ENCODE assay signal across 21 cellular contexts in the genomic region with DNA sequence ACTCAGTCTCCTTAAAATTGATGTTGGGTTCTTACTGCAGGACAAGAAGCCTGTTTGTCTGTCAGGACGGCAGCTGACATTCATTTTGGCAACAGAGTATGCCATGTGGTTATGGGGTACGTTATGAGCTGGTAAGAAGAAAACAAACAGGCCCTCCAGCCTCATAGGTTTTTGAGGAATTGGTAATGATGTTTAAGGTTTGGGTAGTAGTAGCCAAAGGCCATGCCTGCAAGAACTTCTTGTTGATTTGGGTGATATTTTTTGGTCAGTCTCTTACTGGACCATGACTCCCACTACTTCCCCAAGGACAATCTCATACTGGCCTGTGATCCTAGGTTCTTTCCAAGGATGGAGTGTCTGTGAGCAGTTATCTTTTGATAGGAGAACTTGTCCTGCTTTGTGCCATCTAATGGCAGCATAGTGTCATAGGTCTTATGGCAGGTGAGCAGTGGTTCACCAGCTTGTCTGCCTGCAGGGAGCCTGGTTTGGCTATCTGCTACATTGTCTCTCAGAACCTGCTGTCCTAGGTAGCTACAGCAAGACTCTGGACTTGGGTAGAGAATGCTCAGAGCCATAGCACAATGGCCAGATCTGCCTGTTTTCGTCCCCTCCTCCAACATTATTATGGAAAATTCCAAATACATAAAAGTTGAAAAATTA. TPM values are rescaled to one million over a fixed set of nuclear protein-coding genes. Genes with fewer than 3 reads are reported as not detected.
DNase-seq lines count a peak whose midpoint lies in the region; TF ChIP-seq lines count a peak whose summit lies in the region.
"Had no signal": no experiment of that assay in that cellular context is flagged by ENCODE, and none has a peak within 500 bp of the region (broad histone marks: within the 10 kb centered on the region; RNA-seq: fewer than 3 reads in every experiment).

No MANE protein-coding gene starts in this region.

- H3K27ac ChIP-seq in neutrophil (peak overlapping the region; percentile 37), Karpas-422 (ENCODE audit: low read length) (no peak overlapping the region)
- H3K27ac ChIP-seq: HL-60, skin epidermis had no signal

- peaks cover 96% of the 10 kb centered on the region for H3K79me2 ChIP-seq in Karpas-422 (ENCODE audit: low read length)

- 0 out of 2 replicates have a peak, but pooled peaks have one; percentile 2 for TF ChIP-seq CTCF in BE2C (IDR thresholded peaks at IDR 0.05; ENCODE audit: low read depth, low read length)
- peak; percentile 20 for TF ChIP-seq CTCF in GM06990 (IDR thresholded peaks at IDR 0.05; ENCODE audit: insufficient read depth, low read length, poor library complexity, severe bottlenecking)
- no peak for TF ChIP-seq CTCF in neutrophil (IDR thresholded peaks at IDR 0.05)

- H3K36me3 ChIP-seq in BE2C, result peaks cover 2% of the 10 kb centered on the region
- peaks cover 2% of the 10 kb centered on the region for H3K36me3 ChIP-seq in GM06990 (ENCODE audit: control insufficient read depth, insufficient read depth, low read length)
- no peaks in the 10 kb centered on the region for H3K36me3 ChIP-seq in neutrophil
- peaks cover 3% of the 10 kb centered on the region; the same call in 1 of the 2 replicates for H3K36me3 ChIP-seq in Karpas-422 (ENCODE audit: insufficient read depth, low read length)

- no peak overlapping the region for H2AFZ ChIP-seq in Karpas-422 (ENCODE audit: low read length)

- H3K27me3 ChIP-seq in BE2C (no peaks in the 10 kb centered on the region), GM06990 (replicated peaks; ENCODE audit: control insufficient read depth, insufficient read depth, low read length) (no peaks in the 10 kb centered on the region), neutrophil (no peaks in the 10 kb centered on the region), Karpas-422 (ENCODE audit: low read length) (no peaks in the 10 kb centered on the region)
- H3K27me3 ChIP-seq: dorsolateral prefrontal cortex had no signal

- DNase-seq in BE2C, result no peak
- DNase-seq in GM06990 (ENCODE audit: extremely low read depth, insufficient read length), result no peak
- peak; percentile 75 for DNase-seq in cerebellar cortex (ENCODE audit: low spot score)
- no peak for DNase-seq in Karpas-422
- DNase-seq in stimulated activated CD4-positive, alpha-beta T cell treated with anti-CD3 and anti-CD28 coated beads, Interleukin-4, amount 100 ng/mL, for 24 hours, result no peak
- no peak for DNase-seq in NCI-H82 treated with DMSO at 0.1 percent for 48 hours (lab: John Stamatoyannopoulos, UW; ENCODE audit: unreplicated experiment)
- DNase-seq: activated CD8-positive, alpha-beta memory T cell treated with anti-CD3 and anti-CD28 coated beads, Interleukin-2, amount 50 U/mL, for 4 hours; central memory CD4-positive, alpha-beta T cell; DMS 273 treated with DMSO at 0.1 percent for 48 hours; kidney glomerular epithelial cell; NCI-H1092 treated with DMSO at 0.1 percent for 48 hours; NCI-H2029; NCI-H345; NCI-H748 treated with DMSO at 0.1 percent for 48 hours; SHP77; stimulated activated CD4-positive, alpha-beta T cell treated with anti-CD3 and anti-CD28 coated beads, Interleukin-2, amount 100 ng/mL, for 24 hours had no signal

- H3K4me1 ChIP-seq in BE2C, result peaks cover 5% of the 10 kb centered on the region; the same call in 1 of the 2 replicates
- peaks cover 10 to 12% of the 10 kb centered on the region in 2 experiments for H3K4me1 ChIP-seq in neutrophil (ENCODE audit: control insufficient read depth in 1 of 2, insufficient read depth in 1 of 2, low read depth in 1 of 2, low read length in 1 of 2)
- H3K4me1 ChIP-seq in Karpas-422 (ENCODE audit: low read length), result peaks cover 15% of the 10 kb centered on the region

- no peaks in the 10 kb centered on the region for H3K9me2 ChIP-seq in Karpas-422 (replicated peaks; ENCODE audit: insufficient read depth, low read length)

- no peaks in the 10 kb centered on the region for H4K20me1 ChIP-seq in Karpas-422 (ENCODE audit: insufficient read depth, low read depth, low read length)

- H3K9ac ChIP-seq in Karpas-422 (ENCODE audit: low read length), result no peak overlapping the region

- H3K9me3 ChIP-seq in BE2C, result no peaks in the 10 kb centered on the region; the same call in 1 of the 2 replicates
- H3K9me3 ChIP-seq in neutrophil, result no peaks in the 10 kb centered on the region
- H3K9me3 ChIP-seq in Karpas-422 (ENCODE audit: low read length), result no peaks in the 10 kb centered on the region

- H3K4me3 ChIP-seq in BE2C (ENCODE audit: low read depth, low read length) (no peak overlapping the region), GM06990 (replicated peaks; ENCODE audit: low read depth, low read length) (no peak overlapping the region), neutrophil (ENCODE audit: low read depth in 1 of 2, low read length in 1 of 2) (no peak overlapping the region), Karpas-422 (ENCODE audit: low read length) (no peak overlapping the region)
- H3K4me3 ChIP-seq: dorsolateral prefrontal cortex, lung, skin epidermis had no signal

- H3K4me2 ChIP-seq in Karpas-422 (ENCODE audit: low read depth, low read length, poor library complexity, severe bottlenecking), result no peak overlapping the region

RNA-seq across cellular contexts. Expression of a gene that starts 28.1 kb away (rescaled TPM):
- 56.5 TPM for polyA plus RNA-seq in BE2C (2012; ENCODE audit: insufficient read depth, insufficient read length, low read depth)
- 35.6 and 121 TPM in 2 replicates for total RNA-seq in Karpas-422 (2014; rRNA removed; shearing (Covaris generic); ENCODE audit: low replicate concordance)
